ENCODE assay signal across 18 cellular contexts in genomic region chr10:20986049-20986448, GRCh38.
"Had no signal": no experiment of that assay in that cellular context is flagged by ENCODE, and none has a peak within 500 bp of the region (broad histone marks: within the 10 kb centered on the region; RNA-seq: fewer than 3 reads in every experiment).

No MANE protein-coding gene starts in this region.

- H3K27ac ChIP-seq: adrenal gland, ascending aorta, coronary artery, epithelial cell of prostate, heart right ventricle, left lung, psoas muscle, right atrium auricular region, upper lobe of right lung had no signal

- H3K4me3 ChIP-seq: adrenal gland, ascending aorta, coronary artery, heart right ventricle, left lung, psoas muscle, right atrium auricular region, upper lobe of right lung had no signal

- H3K4me1 ChIP-seq: ascending aorta, left lung, psoas muscle, right atrium auricular region, upper lobe of right lung had no signal

- H3K9me3 ChIP-seq: adrenal gland, ascending aorta, left lung, psoas muscle, right atrium auricular region, upper lobe of right lung had no signal

- ATAC-seq: heart right ventricle; left lung; natural killer cell treated with Interleukin-12 subunit alpha and Interleukin-12 subunit beta and Interleukin-15 and Interleukin-18, amount 100 ng/mL, for 72 hours; psoas muscle; stimulated activated naive CD8-positive, alpha-beta T cell treated with anti-CD3 and anti-CD28 coated beads, Interleukin-15, Interleukin-2, amounts not matched to agents 100 U/mL and 50 U/mL, for 24 hours; upper lobe of right lung had no signal

- DNase-seq: activated T-cell treated with anti-CD3 and anti-CD28 coated beads, Interleukin-2, amount 50 U/mL, for 1 hour; adrenal gland; endodermal cell; foreskin fibroblast; heart right ventricle; kidney; left lung; psoas muscle; stimulated activated CD4-positive, alpha-beta T cell treated with anti-CD3 and anti-CD28 coated beads, Interleukin-12 subunit alpha, Interleukin-12 subunit beta, amount 100 ng/mL, for 4 hours; stimulated activated CD4-positive, alpha-beta T cell treated with anti-CD3 and anti-CD28 coated beads, Interleukin-4, amount 100 ng/mL, for 4 hours; stimulated activated naive CD8-positive, alpha-beta T cell treated with anti-CD3 and anti-CD28 coated beads, Interleukin-15, Interleukin-2, amounts not matched to agents 100 U/mL and 50 U/mL, for 24 hours; T-helper 9 cell; upper lobe of right lung had no signal

- H3K27me3 ChIP-seq: adrenal gland, ascending aorta, heart right ventricle, left lung, right atrium auricular region, upper lobe of right lung had no signal

- H3K36me3 ChIP-seq: adrenal gland, ascending aorta, heart right ventricle, left lung, right atrium auricular region, upper lobe of right lung had no signal
